ENCODE assay signal across 1 cellular context in genomic region chr16:4617880-4618279, GRCh38.
TF ChIP-seq lines count a peak whose summit lies in the region.

No MANE protein-coding gene starts in this region.

TF ChIP-seq in A549, 52 proteins besides CTCF, POLR2A, EP300 and RAD21:
- TF ChIP-seq NFE2L2 (conservative IDR thresholded peaks at IDR 0.05; ENCODE audit: low read length) (no peak), CBX8 (IDR thresholded peaks at IDR 0.05) (no peak), CEBPB (IDR thresholded peaks at IDR 0.05) (no peak), HOXB13 (CRISPR knock-in tag; IDR thresholded peaks at IDR 0.05; ENCODE audit: low read depth) (no peak), FOXS1 (CRISPR knock-in tag; IDR thresholded peaks at IDR 0.05) (no peak), FOSB (CRISPR knock-in tag; IDR thresholded peaks at IDR 0.05) (no peak)
